8 cellular contexts compared by ENCODE assay signal in the genomic region with DNA sequence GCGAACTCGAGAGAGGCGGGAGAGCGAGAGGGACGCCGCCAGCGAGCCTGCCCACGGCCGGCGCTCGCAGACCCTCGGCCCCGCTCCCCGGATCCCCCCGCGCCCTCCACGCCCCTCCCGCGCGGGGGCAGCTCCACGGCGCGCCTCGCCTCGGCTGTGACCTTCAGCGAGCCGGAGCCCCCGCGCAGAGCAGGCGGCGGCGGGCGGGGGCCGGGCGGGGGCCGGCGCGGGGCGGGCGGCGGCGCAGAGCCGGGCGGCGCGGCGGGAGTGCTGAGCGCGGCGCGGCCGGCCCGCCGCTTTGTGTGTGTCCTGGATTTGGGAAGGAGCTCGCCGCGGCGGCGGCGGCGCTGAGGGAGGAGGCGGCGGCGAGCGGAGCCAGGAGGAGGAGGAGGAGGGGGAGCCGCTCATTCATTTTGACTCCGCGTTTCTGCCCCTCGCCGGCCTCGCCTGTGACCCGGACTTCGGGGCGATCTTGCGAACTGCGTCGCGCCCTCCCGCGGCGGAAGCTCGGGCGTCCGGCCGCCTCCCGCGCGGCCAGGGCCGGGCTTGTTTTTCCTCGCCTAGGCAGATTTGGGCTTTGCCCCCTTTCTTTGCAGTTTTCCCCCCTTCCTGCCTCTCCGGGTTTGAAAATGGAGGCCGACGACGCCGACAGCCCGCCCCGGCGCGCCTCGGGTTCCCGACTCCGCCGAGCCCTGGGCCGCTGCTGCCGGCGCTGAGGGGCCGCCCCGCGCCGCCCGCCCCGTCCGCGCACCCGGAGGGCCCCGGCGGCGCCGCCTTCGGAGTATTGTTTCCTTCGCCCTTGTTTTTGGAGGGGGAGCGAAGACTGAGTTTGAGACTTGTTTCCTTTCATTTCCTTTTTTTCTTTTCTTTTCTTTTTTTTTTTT. TPM values are rescaled to one million over a fixed set of nuclear protein-coding genes. Genes with fewer than 3 reads are reported as not detected.
DNase-seq lines count a peak whose midpoint lies in the region; ATAC-seq, FAIRE-seq and TF ChIP-seq lines count a peak whose summit lies in the region.

No MANE protein-coding gene starts in this region.

- H3K4me1 Mint-ChIP-seq in CD4-positive, CD25-positive, alpha-beta regulatory T cell, result peaks cover 0 to 31% (median 24%) of the 10 kb centered on the region in 4 donors
- H3K4me1 Mint-ChIP-seq in T-helper 2 cell treated with Interferon-gamma antibody and Interleukin-4, amounts not matched to agents 5 μg/mL and 100 μg/mL, for 36 hours (ENCODE audit: low read depth), result peaks cover 35% of the 10 kb centered on the region

- no peaks in the 10 kb centered on the region for H3K36me3 Mint-ChIP-seq in CD4-positive, CD25-positive, alpha-beta regulatory T cell
- H3K36me3 Mint-ChIP-seq in T-helper 2 cell treated with Interferon-gamma antibody and Interleukin-4, amounts not matched to agents 5 μg/mL and 100 μg/mL, for 36 hours (ENCODE audit: low read depth), result no peaks in the 10 kb centered on the region

- H3K9me3 ChIP-seq in CD4-positive, CD25-positive, alpha-beta regulatory T cell (ENCODE audit: control insufficient read depth in 2 of 2, low read length in 2 of 2), result no peaks in the 10 kb centered on the region

- peak overlapping the region in 2 of 3 donors; percentile 74 to 89 for H3K27ac Mint-ChIP-seq in CD4-positive, CD25-positive, alpha-beta regulatory T cell
- peak overlapping the region; percentile 95 for H3K27ac Mint-ChIP-seq in T-helper 2 cell treated with Interferon-gamma antibody and Interleukin-4, amounts not matched to agents 5 μg/mL and 100 μg/mL, for 36 hours

- no peak for FAIRE-seq in bronchial epithelial cell (lab: Jason Lieb, UNC)

- peak; percentile 6 to 38 (median 31) for DNase-seq in CD4-positive, CD25-positive, alpha-beta regulatory T cell
- peak; percentile 41 for DNase-seq in T-helper 2 cell treated with Interferon-gamma antibody and Interleukin-4, amounts not matched to agents 5 μg/mL and 100 μg/mL, for 36 hours (ENCODE audit: low spot score)
- DNase-seq in bronchial epithelial cell (ENCODE audit: low read depth), result no peak
- peak; percentile 73 for DNase-seq in islet precursor cell
- DNase-seq in stimulated activated CD4-positive, alpha-beta T cell treated with anti-CD3 and anti-CD28 coated beads, Interleukin-12 subunit alpha, Interleukin-12 subunit beta, amount 100 ng/mL, for 4 hours, result peak; percentile 50
- DNase-seq in NCI-H2029 (lab: John Stamatoyannopoulos, UW), result no peak

- H3K27ac ChIP-seq in CD4-positive, CD25-positive, alpha-beta regulatory T cell (ENCODE audit: insufficient read depth, low read length, poor library complexity, severe bottlenecking), result peak overlapping the region; percentile 80

- peak; percentile 3 to 7 for ATAC-seq in CD4-positive, CD25-positive, alpha-beta regulatory T cell (ENCODE audit: low read depth in 2 of 2)
- ATAC-seq in GM19397 (IDR thresholded peaks at IDR 0.05; ENCODE audit: unreplicated experiment), result peak; percentile 26
- ATAC-seq in HG03457 (IDR thresholded peaks at IDR 0.05; ENCODE audit: unreplicated experiment), result peak; percentile 13

- peaks cover 34% of the 10 kb centered on the region for H3K4me1 ChIP-seq in CD4-positive, CD25-positive, alpha-beta regulatory T cell (ENCODE audit: control insufficient read depth, insufficient read depth, low read length, poor library complexity, severe bottlenecking)

- peaks cover 0 to 5% (median 0%) of the 10 kb centered on the region in 7 donors for H3K9me3 Mint-ChIP-seq in CD4-positive, CD25-positive, alpha-beta regulatory T cell
- no peaks in the 10 kb centered on the region for H3K9me3 Mint-ChIP-seq in T-helper 2 cell treated with Interferon-gamma antibody and Interleukin-4, amounts not matched to agents 5 μg/mL and 100 μg/mL, for 36 hours

- H3K4me3 ChIP-seq in CD4-positive, CD25-positive, alpha-beta regulatory T cell (ENCODE audit: low read depth, low read length), result peak overlapping the region; percentile 51
- H3K4me3 ChIP-seq in bronchial epithelial cell (ENCODE audit: low read depth, low read length), result peak overlapping the region; percentile 87

- peaks cover 38% of the 10 kb centered on the region for H3K27me3 ChIP-seq in CD4-positive, CD25-positive, alpha-beta regulatory T cell (ENCODE audit: control insufficient read depth, insufficient read depth, low read length)
- no peaks in the 10 kb centered on the region for H3K27me3 ChIP-seq in bronchial epithelial cell (ENCODE audit: control insufficient read depth, insufficient read depth, low read length)

- TF ChIP-seq CTCF in bronchial epithelial cell (IDR thresholded peaks at IDR 0.05; ENCODE audit: insufficient read depth, low read length, severe bottlenecking), result peak; percentile 42

- H3K27me3 Mint-ChIP-seq in CD4-positive, CD25-positive, alpha-beta regulatory T cell, result peaks cover 55% of the 10 kb centered on the region
- peaks cover 52% of the 10 kb centered on the region for H3K27me3 Mint-ChIP-seq in T-helper 2 cell treated with Interferon-gamma antibody and Interleukin-4, amounts not matched to agents 5 μg/mL and 100 μg/mL, for 36 hours (ENCODE audit: low read depth)

- H3K4me3 Mint-ChIP-seq in CD4-positive, CD25-positive, alpha-beta regulatory T cell, result peak overlapping the region; percentile 32 to 90 (median 80)
- peak overlapping the region; percentile 81 for H3K4me3 Mint-ChIP-seq in T-helper 2 cell treated with Interferon-gamma antibody and Interleukin-4, amounts not matched to agents 5 μg/mL and 100 μg/mL, for 36 hours

- no peaks in the 10 kb centered on the region for H3K36me3 ChIP-seq in CD4-positive, CD25-positive, alpha-beta regulatory T cell (ENCODE audit: control insufficient read depth, insufficient read depth, low read length)
- no peaks in the 10 kb centered on the region for H3K36me3 ChIP-seq in bronchial epithelial cell (ENCODE audit: control insufficient read depth, insufficient read depth, low read length)

RNA-seq across cellular contexts. Expression of a gene that starts 0.6 kb away (rescaled TPM):
- 14.2 TPM for total RNA-seq in CD4-positive, CD25-positive, alpha-beta regulatory T cell
- 1 to 10 TPM; 1.6 to 4.2 (median 2.8) TPM for polyA plus RNA-seq in CD4-positive, CD25-positive, alpha-beta regulatory T cell
- 23.2 and 39.5 TPM in 2 replicates for total RNA-seq in bronchial epithelial cell

Comparison
In these comparisons a context has a peak if more than half of its experiments do, and no peak if none do; other contexts are left out.
1. DNase-seq: peak in CD4-positive, CD25-positive, alpha-beta regulatory T cell (3 of 3), T-helper 2 cell treated with Interferon-gamma antibody and Interleukin-4, amounts not matched to agents 5 μg/mL and 100 μg/mL, for 36 hours (single experiment), islet precursor cell (single experiment) and stimulated activated CD4-positive, alpha-beta T cell treated with anti-CD3 and anti-CD28 coated beads, Interleukin-12 subunit alpha, Interleukin-12 subunit beta, amount 100 ng/mL, for 4 hours (single experiment); none in bronchial epithelial cell (single experiment) and NCI-H2029 (single experiment).
2. Peak in every context shown above with its lines, with median percentiles within 50 percentile points of each other: ATAC-seq.